In the genomic region with DNA sequence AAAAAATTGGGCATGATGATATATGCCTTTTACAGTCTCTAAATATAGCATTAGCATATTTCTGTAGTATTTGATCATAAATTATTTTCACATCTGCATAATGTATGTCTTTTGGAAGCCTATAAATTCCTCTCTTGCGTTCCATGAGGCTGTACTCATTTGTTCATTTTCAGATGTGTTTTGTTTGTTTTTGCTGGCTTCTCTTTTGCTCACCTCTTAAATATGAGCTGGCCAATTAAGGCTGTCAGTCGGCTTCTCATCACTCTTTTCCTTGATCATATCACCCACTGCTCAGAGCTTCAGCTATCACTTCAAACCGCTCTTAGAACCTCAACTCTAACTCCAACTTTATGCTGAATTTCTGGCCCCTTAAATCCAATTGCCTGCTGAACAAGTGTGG, we compare ENCODE assay signal across 29 cellular contexts. TPM values are rescaled to one million over a fixed set of nuclear protein-coding genes. Genes with fewer than 3 reads are reported as not detected.
DNase-seq lines count a peak whose midpoint lies in the region; ATAC-seq, FAIRE-seq and TF ChIP-seq lines count a peak whose summit lies in the region.
"Had no signal": no experiment of that assay in that cellular context is flagged by ENCODE, and none has a peak within 500 bp of the region (broad histone marks: within the 10 kb centered on the region; RNA-seq: fewer than 3 reads in every experiment).

No MANE protein-coding gene starts in this region.

- peaks cover 87% of the 10 kb centered on the region for H3K79me2 ChIP-seq in mammary epithelial cell (ENCODE audit: insufficient read depth, low read length)
- H3K79me2 ChIP-seq in keratinocyte (ENCODE audit: control insufficient read depth, insufficient read depth, low read length): peaks cover 56% of the 10 kb centered on the region

- DNase-seq in MCF 10A (ENCODE audit: unreplicated experiment) (no peak), mammary epithelial cell (no peak), EL (peak; percentile 53), SK-N-MC (ENCODE audit: low read depth, low spot score) (no peak), keratinocyte (ENCODE audit: low read depth, low spot score) (no peak), uterus (no peak)
- DNase-seq: 8988T; ACHN; CD4-positive, CD25-positive, alpha-beta regulatory T cell; DMS153; DND-41; Kasumi-1; MG63; NCI-H1105 treated with DMSO at 0.1 percent for 48 hours; NCI-H146; NCI-H1930; NCI-H2107; NCI-H446; NCI-H524 treated with DMSO at 0.1 percent for 48 hours; NCI-H774; NK-92 treated with Interleukin-12 subunit alpha and Interleukin-12 subunit beta, amount 100 ng/mL, for 24 hours; PC-3 had no signal

- intact Hi-C loops in MCF 10A (cut with micrococcal nuclease) (no loop called here), mammary epithelial cell (cut with micrococcal nuclease) (no loop called here), uterus (cut with DNase I; ENCODE audit: low total_unique reads) (no loop called here)

- in situ Hi-C loops in mammary epithelial cell (cut with MboI; ENCODE audit: low sequenced_read_pairs in 2 of 2): no loop called here

- WGBS in mammary epithelial cell (ENCODE audit: low coverage, missing lambda C conversion rate): 94% methylated on average over 3 of the region's 3 CpGs

- H3K4me2 ChIP-seq in mammary epithelial cell (ENCODE audit: insufficient read depth, low read depth, low read length): no peak overlapping the region
- H3K4me2 ChIP-seq in keratinocyte (ENCODE audit: control insufficient read depth, extremely low read depth, insufficient read depth, low read depth, low read length): no peak overlapping the region
- H3K4me2 ChIP-seq: BLaER1 had no signal

- H3K36me3 ChIP-seq in mammary epithelial cell (ENCODE audit: insufficient read depth, low read length) (peaks cover 11% of the 10 kb centered on the region), SK-N-MC (ENCODE audit: insufficient read depth, low read length) (peaks cover 11% of the 10 kb centered on the region; the same call in 1 of the 2 replicates), keratinocyte (ENCODE audit: control insufficient read depth in 2 of 2, extremely low read depth in 1 of 2, insufficient read depth in 2 of 2, low read length in 2 of 2) (no peaks in the 10 kb centered on the region), uterus (no peaks in the 10 kb centered on the region)

- no TSS peak for BruUV-seq in MCF 10A (replicated peaks; lab: Mats Ljungman, UMichigan)
- BruUV-seq in mammary epithelial cell (replicated peaks; lab: Mats Ljungman, UMichigan): no TSS peak

- H3K4me1 ChIP-seq in mammary epithelial cell (ENCODE audit: insufficient read depth, low read length) (peaks cover 10% of the 10 kb centered on the region), keratinocyte (ENCODE audit: control insufficient read depth, extremely low read depth, insufficient read depth, low read length) (peaks cover 14% of the 10 kb centered on the region), uterus (no peaks in the 10 kb centered on the region)
- H3K4me1 ChIP-seq: SJSA1 had no signal

- peak overlapping the region; percentile 27 for H3K27ac Mint-ChIP-seq in MCF 10A (ENCODE audit: low read depth, unreplicated experiment)

- H3K9ac ChIP-seq in mammary epithelial cell (ENCODE audit: insufficient read depth, low read length) (no peak overlapping the region), SK-N-MC (ENCODE audit: insufficient read length) (peak overlapping the region; percentile 33), keratinocyte (ENCODE audit: control insufficient read depth, extremely low read depth, insufficient read depth, low read length) (no peak overlapping the region)
- H3K9ac ChIP-seq: BLaER1 had no signal

- H3K27me3 Mint-ChIP-seq in MCF 10A (ENCODE audit: insufficient read depth, unreplicated experiment): no peaks in the 10 kb centered on the region
- H3K27me3 Mint-ChIP-seq: CD4-positive, CD25-positive, alpha-beta regulatory T cell had no signal

- H3K4me3 Mint-ChIP-seq in MCF 10A (ENCODE audit: unreplicated experiment): no peak overlapping the region
- H3K4me3 Mint-ChIP-seq: CD4-positive, CD25-positive, alpha-beta regulatory T cell had no signal

- peak; percentile 68 for FAIRE-seq in keratinocyte (lab: Jason Lieb, UNC)
- FAIRE-seq: H1 had no signal

- POLR2A ChIA-PET in MCF 10A (lab: Yijun Ruan, JAX): interaction anchor here (0.7 kb wide), 1 partner anchor 10 kb away, joined by 3 read pairs; no protein-coding TSS in a partner anchor

- H3K27me3 ChIP-seq in mammary epithelial cell (ENCODE audit: insufficient read depth, low read length): no peaks in the 10 kb centered on the region
- no peaks in the 10 kb centered on the region for H3K27me3 ChIP-seq in keratinocyte (ENCODE audit: control insufficient read depth, extremely low read depth, insufficient read depth, low read length)
- no peaks in the 10 kb centered on the region for H3K27me3 ChIP-seq in uterus
- H3K27me3 ChIP-seq: BLaER1, MG63, SJSA1 had no signal

- TF ChIP-seq POLR2A in uterus (IDR thresholded peaks at IDR 0.05): no peak

- H3K4me1 Mint-ChIP-seq in MCF 10A (ENCODE audit: insufficient read depth, unreplicated experiment): peaks cover 29% of the 10 kb centered on the region

- H3K27ac ChIP-seq in mammary epithelial cell (ENCODE audit: insufficient read depth, low read depth, low read length) (no peak overlapping the region), SK-N-MC (peak overlapping the region; percentile 97), keratinocyte (ENCODE audit: control insufficient read depth, insufficient read depth, low read length) (no peak overlapping the region), uterus (no peak overlapping the region)
- H3K27ac ChIP-seq: BLaER1, SJSA1 had no signal

- ATAC-seq in HG03135 (IDR thresholded peaks at IDR 0.05; ENCODE audit: unreplicated experiment) (no peak), GM21619 (IDR thresholded peaks at IDR 0.05; ENCODE audit: unreplicated experiment) (no peak)
- ATAC-seq: HCT116, PC-3, Right ventricle myocardium inferior had no signal

- dilution Hi-C loops in mammary epithelial cell (cut with HindIII; ENCODE audit: low sequenced_read_pairs) (no loop called here), keratinocyte (cut with MboI; ENCODE audit: extremely low pct_ligation_motif_present, low sequenced_read_pairs) (no loop called here)

- H3K9me1 ChIP-seq in keratinocyte (ENCODE audit: control insufficient read depth, extremely low read depth, insufficient read depth, low read length): no peaks in the 10 kb centered on the region

- no peak overlapping the region for H3K4me3 ChIP-seq in mammary epithelial cell (replicated peaks in 1 of 3; ENCODE audit: insufficient read depth in 1 of 3, low read depth in 2 of 3, low read length in 3 of 3)
- peak overlapping the region; percentile 77 for H3K4me3 ChIP-seq in SK-N-MC
- H3K4me3 ChIP-seq in keratinocyte (ENCODE audit: control insufficient read depth in 2 of 3, extremely low read depth in 1 of 3, insufficient read depth in 2 of 3, low read depth in 1 of 3, low read length in 3 of 3): no peak overlapping the region
- no peak overlapping the region for H3K4me3 ChIP-seq in uterus
- H3K4me3 ChIP-seq: BLaER1, MG63, SJSA1 had no signal

- CTCF ChIA-PET in MCF 10A (lab: Yijun Ruan, JAX): interaction anchor here (0.7 to 1.2 kb wide), 3 partner anchors 15 to 1328 kb away, joined by 3 to 4 read pairs (median 3); no protein-coding TSS in a partner anchor
- CTCF ChIA-PET in mammary epithelial cell (lab: Charles Lee; ENCODE audit: low non-redundant PET): no interaction called here

- no peak overlapping the region for H2AFZ ChIP-seq in mammary epithelial cell (ENCODE audit: low read depth, low read length)
- no peak overlapping the region for H2AFZ ChIP-seq in keratinocyte (ENCODE audit: control insufficient read depth, low read length)

- TF ChIP-seq CTCF in MCF 10A (IDR thresholded peaks at IDR 0.05; ENCODE audit: unreplicated experiment) (no peak), mammary epithelial cell (conservative IDR thresholded peaks at IDR 0.05 in 1 of 2, IDR thresholded peaks at IDR 0.05 in 1 of 2; ENCODE audit: extremely low read depth in 1 of 2, insufficient read depth in 1 of 2, low read depth in 1 of 2, low read length in 2 of 2) (no peak), keratinocyte (optimal IDR thresholded peaks at IDR 0.05 in 1 of 3, IDR thresholded peaks at IDR 0.05 in 1 of 3, conservative IDR thresholded peaks at IDR 0.05 in 1 of 3; ENCODE audit: extremely low read depth in 1 of 3, insufficient read depth in 2 of 3, low read length in 3 of 3) (no peak), uterus (IDR thresholded peaks at IDR 0.05) (no peak)

- no peaks in the 10 kb centered on the region for H3K9me3 Mint-ChIP-seq in MCF 10A (ENCODE audit: unreplicated experiment)
- H3K9me3 Mint-ChIP-seq: CD4-positive, CD25-positive, alpha-beta regulatory T cell had no signal

- peaks cover 42% of the 10 kb centered on the region for H3K36me3 Mint-ChIP-seq in MCF 10A (ENCODE audit: insufficient read depth, unreplicated experiment)

- H3K9me3 ChIP-seq in mammary epithelial cell (replicated peaks; ENCODE audit: insufficient read depth, low read length) (no peaks in the 10 kb centered on the region), SK-N-MC (ENCODE audit: low read depth, low read length) (no peaks in the 10 kb centered on the region), keratinocyte (ENCODE audit: control insufficient read depth, low read depth, low read length) (no peaks in the 10 kb centered on the region), uterus (no peaks in the 10 kb centered on the region)
- H3K9me3 ChIP-seq: BLaER1, MG63, SJSA1 had no signal

- H4K20me1 ChIP-seq in mammary epithelial cell (ENCODE audit: insufficient read depth, low read length): no peaks in the 10 kb centered on the region
- H4K20me1 ChIP-seq in keratinocyte (ENCODE audit: control insufficient read depth, extremely low read depth, insufficient read depth, low read length): no peaks in the 10 kb centered on the region

RNA-seq across cellular contexts. Expression of a gene that starts 6.6 kb away (rescaled TPM):
- total RNA-seq in MCF 10A (2022): 60.1 and 68.4 TPM in 2 replicates
- total RNA-seq in mammary epithelial cell: 10 to 100 TPM; 48.7 to 51.3 TPM
- polyA plus RNA-seq in mammary epithelial cell: 19.3 TPM
- polyA minus RNA-seq in mammary epithelial cell: 79.1 TPM
- polyA plus RNA-seq in keratinocyte: 10.8 to 22.6 TPM (median 22.0 TPM) in 3 replicates
- polyA plus RNA-seq in keratinocyte (2011; ENCODE audit: low read depth): 5.8 TPM
- 14.4 and 17.1 TPM in 2 replicates for polyA plus RNA-seq in keratinocyte (2011; cell fraction: cytosol; rRNA removed)
- polyA plus RNA-seq in keratinocyte (2011; cell fraction: nucleus; rRNA removed): 13.3 and 17.1 TPM in 2 replicates
- 11.1 and 27.5 TPM in 2 replicates for polyA plus RNA-seq in keratinocyte (2012; ENCODE audit: low replicate concordance)
- polyA minus RNA-seq in keratinocyte: 10.1 to 30.9 TPM (median 13.1 TPM) in 3 replicates
- polyA minus RNA-seq in keratinocyte (2011; cell fraction: cytosol; rRNA and poly(A)+ RNA removed): 21.5 TPM
- polyA minus RNA-seq in keratinocyte (2011; cell fraction: nucleus; rRNA and poly(A)+ RNA removed): 6.2 and 17.7 TPM in 2 replicates
- 100 to 1,000 TPM in 1 of 4 donors, 10 to 100 TPM in 3; 35.9 to 157 (median 46.0) TPM for total RNA-seq in uterus

RNA-seq across cellular contexts. Expression of a gene that starts 24.7 kb away (rescaled TPM):
- total RNA-seq in MCF 10A (2022) (7.6 and 9.3 TPM in 2 replicates), mammary epithelial cell (1 to 10 TPM; 7.0 to 8.0 TPM), uterus (10 to 100 TPM in 3 of 4 donors, 1 to 10 TPM in 1; 3.8 to 31.5 (median 18.6) TPM)
- polyA plus RNA-seq in mammary epithelial cell (3.2 TPM), keratinocyte (5.0 to 9.6 TPM (median 7.1 TPM) in 3 replicates)
- polyA minus RNA-seq in mammary epithelial cell (not detected), keratinocyte (1.5 to 4.1 TPM in 2 of 3 replicates, not detected in the other)
- 6.1 TPM for polyA plus RNA-seq in keratinocyte (2011; ENCODE audit: low read depth)
- 2.8 and 6.0 TPM in 2 replicates for polyA plus RNA-seq in keratinocyte (2011; cell fraction: cytosol; rRNA removed)
- polyA plus RNA-seq in keratinocyte (2011; cell fraction: nucleus; rRNA removed): 17.4 and 19.5 TPM in 2 replicates
- polyA plus RNA-seq in keratinocyte (2012; ENCODE audit: low replicate concordance): 5.4 and 6.7 TPM in 2 replicates
- not detected for polyA minus RNA-seq in keratinocyte (2011; cell fraction: cytosol; rRNA and poly(A)+ RNA removed)
- polyA minus RNA-seq in keratinocyte (2011; cell fraction: nucleus; rRNA and poly(A)+ RNA removed): 2.1 and 3.5 TPM in 2 replicates
